18 cellular contexts compared by ENCODE assay signal in the genomic region with DNA sequence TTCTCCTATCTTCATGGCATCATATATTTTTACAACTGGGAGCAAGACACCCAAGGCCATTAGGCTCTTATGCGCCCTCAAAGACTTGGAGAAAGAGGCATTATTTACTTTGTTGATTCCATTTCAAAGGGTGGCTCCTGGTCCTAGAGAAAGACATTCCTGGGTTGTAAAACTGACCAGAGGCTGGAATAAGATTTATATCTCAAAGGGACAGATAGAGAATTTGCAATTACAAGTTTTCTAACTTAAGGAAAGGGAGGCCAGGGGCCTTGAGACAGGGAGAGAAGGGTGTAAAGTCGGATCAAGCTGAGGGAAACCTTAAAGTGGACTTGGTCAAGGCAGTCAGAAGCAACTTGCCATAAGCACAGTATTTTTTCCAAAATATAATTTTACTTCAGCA.
DNase-seq lines count a peak whose midpoint lies in the region; ATAC-seq and TF ChIP-seq lines count a peak whose summit lies in the region.
"Had no signal": no experiment of that assay in that cellular context is flagged by ENCODE, and none has a peak within 500 bp of the region (broad histone marks: within the 10 kb centered on the region; RNA-seq: fewer than 3 reads in every experiment).

No MANE protein-coding gene starts in this region.

- DNase-seq in endodermal cell (peak; percentile 44), left colon (no peak), neural crest cell (ENCODE audit: low read depth, low spot score) (no peak), Peyer's patch (no peak), SKM-1 (lab: John Stamatoyannopoulos, UW; ENCODE audit: unreplicated experiment) (no peak)
- DNase-seq in stimulated activated CD4-positive, alpha-beta T cell treated with anti-CD3 and anti-CD28 coated beads, Interleukin-4, amount 100 ng/mL, for 24 hours = no peak
- DNase-seq: ACHN; BE2C; C1 segment of cervical spinal cord; CD4-positive, alpha-beta T cell; DMS153; DMS79; GF-D8 had no signal

- peaks cover 16% of the 10 kb centered on the region for H3K4me1 ChIP-seq in HUES6 (ENCODE audit: control insufficient read depth, insufficient read depth, low read length)
- peaks cover 8% of the 10 kb centered on the region for H3K4me1 ChIP-seq in endodermal cell (ENCODE audit: control insufficient read depth, insufficient read depth, low read length)
- no peaks in the 10 kb centered on the region for H3K4me1 ChIP-seq in Peyer's patch
- H3K4me1 ChIP-seq: BE2C, HAP-1 had no signal

- no peaks in the 10 kb centered on the region for H3K27me3 Mint-ChIP-seq in endodermal cell (ENCODE audit: insufficient read depth)
- no peaks in the 10 kb centered on the region for H3K27me3 Mint-ChIP-seq in neural crest cell (ENCODE audit: low read depth)
- H3K27me3 Mint-ChIP-seq: CD4-positive, alpha-beta T cell had no signal

- 60 to 69% methylated on average over 1 to 2 of the region's 2 CpGs for WGBS in endodermal cell (ENCODE audit: insufficient coverage in 1 of 2, insufficient read length in 1 of 2), 2 experiments

- peaks cover 4% of the 10 kb centered on the region for H3K36me3 Mint-ChIP-seq in endodermal cell (ENCODE audit: low read depth)
- H3K36me3 Mint-ChIP-seq in neural crest cell (ENCODE audit: low read depth) = no peaks in the 10 kb centered on the region

- TF ChIP-seq POLR2A in Peyer's patch (IDR thresholded peaks at IDR 0.05) = no peak

- H3K9me3 Mint-ChIP-seq in endodermal cell (no peaks in the 10 kb centered on the region), neural crest cell (peaks cover 4% of the 10 kb centered on the region)
- H3K9me3 Mint-ChIP-seq: CD4-positive, alpha-beta T cell had no signal

- H3K4me3 Mint-ChIP-seq in endodermal cell = no peak overlapping the region
- no peak overlapping the region for H3K4me3 Mint-ChIP-seq in neural crest cell
- H3K4me3 Mint-ChIP-seq: CD4-positive, alpha-beta T cell had no signal

- TF ChIP-seq CTCF in endodermal cell (conservative IDR thresholded peaks at IDR 0.05) = no peak
- no peak for TF ChIP-seq CTCF in neural crest cell (conservative IDR thresholded peaks at IDR 0.05)
- TF ChIP-seq CTCF in Peyer's patch (IDR thresholded peaks at IDR 0.05) = no peak

- peak overlapping the region; percentile 4; the same call in 1 of the 2 replicates for H3K4me3 ChIP-seq in HUES6 (ENCODE audit: low read depth, low read length)
- H3K4me3 ChIP-seq in endodermal cell (ENCODE audit: low read length) = peak overlapping the region; percentile 18
- H3K4me3 ChIP-seq in Peyer's patch = no peak overlapping the region
- H3K4me3 ChIP-seq: HAP-1 had no signal

- ATAC-seq in left colon (peak; percentile 37), HG02981 (IDR thresholded peaks at IDR 0.05; ENCODE audit: unreplicated experiment) (no peak)

- H3K4me1 Mint-ChIP-seq in endodermal cell = peaks cover 24% of the 10 kb centered on the region
- no peaks in the 10 kb centered on the region for H3K4me1 Mint-ChIP-seq in neural crest cell

- no peaks in the 10 kb centered on the region for H3K27me3 ChIP-seq in HUES6 (ENCODE audit: control insufficient read depth, insufficient read depth, low read length)
- no peaks in the 10 kb centered on the region for H3K27me3 ChIP-seq in endodermal cell (ENCODE audit: control insufficient read depth, insufficient read depth, low read length, poor library complexity, severe bottlenecking)
- no peaks in the 10 kb centered on the region for H3K27me3 ChIP-seq in Peyer's patch
- H3K27me3 ChIP-seq: BE2C had no signal

- H3K27ac ChIP-seq in HUES6 (ENCODE audit: low read depth, low read length) = peak overlapping the region; percentile 87
- H3K27ac ChIP-seq in endodermal cell (ENCODE audit: low read depth, low read length) = peak overlapping the region; percentile 2
- no peak overlapping the region for H3K27ac ChIP-seq in Peyer's patch
- H3K27ac ChIP-seq: HL-60, KMS-11 had no signal

- peaks cover 17% of the 10 kb centered on the region; the same call in 1 of the 2 replicates for H3K9me3 ChIP-seq in HUES6 (ENCODE audit: control insufficient read depth, insufficient read depth, low read depth, low read length)
- H3K9me3 ChIP-seq in endodermal cell (ENCODE audit: control insufficient read depth, low read length) = peaks cover 11% of the 10 kb centered on the region
- no peaks in the 10 kb centered on the region for H3K9me3 ChIP-seq in Peyer's patch
- H3K9me3 ChIP-seq: BE2C, HAP-1 had no signal

- peak overlapping the region; percentile 39 for H3K9ac ChIP-seq in HUES6 (ENCODE audit: low read length)
- H3K9ac ChIP-seq in endodermal cell (ENCODE audit: extremely low read depth, low read length, poor library complexity, severe bottlenecking) = no peak overlapping the region
- H3K9ac ChIP-seq: KMS-11 had no signal

- H3K27ac Mint-ChIP-seq in endodermal cell (peak overlapping the region; percentile 41), neural crest cell (ENCODE audit: unreplicated experiment) (peak overlapping the region; percentile 35)
- H3K27ac Mint-ChIP-seq: CD4-positive, alpha-beta T cell had no signal

- intact Hi-C loops in left colon (cut with DNase I, micrococcal nuclease) = no loop called here

- no peaks in the 10 kb centered on the region; the same call in 1 of the 2 replicates for H3K36me3 ChIP-seq in HUES6 (ENCODE audit: control insufficient read depth, insufficient read depth, low read length)
- no peaks in the 10 kb centered on the region for H3K36me3 ChIP-seq in endodermal cell (ENCODE audit: control insufficient read depth, insufficient read depth, low read length)
- H3K36me3 ChIP-seq in Peyer's patch = no peaks in the 10 kb centered on the region
- H3K36me3 ChIP-seq: BE2C, HAP-1 had no signal

Comparison
In these comparisons a context has a peak if more than half of its experiments do, and no peak if none do; other contexts are left out.
1. H3K27ac ChIP-seq: peak in HUES6 (single experiment) and endodermal cell (single experiment); none in Peyer's patch (0 of 4).
2. H3K4me3 ChIP-seq: peak in HUES6 (single experiment) and endodermal cell (single experiment); none in Peyer's patch (0 of 4).